Comparison of ENCODE assay signal across 2 cellular contexts in genomic region chr1:218439541-218440295, GRCh38.
TF ChIP-seq lines count a peak whose summit lies in the region.

No MANE protein-coding gene starts in this region.

TF ChIP-seq in GM23338, 12 proteins besides CTCF, POLR2A, EP300 and RAD21 (continued from another document):
- TF ChIP-seq ZNF462 (CRISPR knock-in tag; IDR thresholded peaks at IDR 0.05), result no peak
- no peak for TF ChIP-seq REST (IDR thresholded peaks at IDR 0.05; ENCODE audit: unreplicated experiment)
- no peak for TF ChIP-seq NANOG (IDR thresholded peaks at IDR 0.05; ENCODE audit: borderline replicate concordance)
- no peak for TF ChIP-seq CREB1 (CRISPR knock-in tag; IDR thresholded peaks at IDR 0.05; ENCODE audit: low read depth)
- TF ChIP-seq ZNF331 (CRISPR knock-in tag; IDR thresholded peaks at IDR 0.05; ENCODE audit: low read depth), result no peak
- TF ChIP-seq EZH2 (IDR thresholded peaks at IDR 0.05; ENCODE audit: low read depth, unreplicated experiment), result no peak
- no peak for TF ChIP-seq ETS1 (IDR thresholded peaks at IDR 0.05)

TF ChIP-seq in WTC11, 78 proteins besides CTCF, POLR2A, EP300 and RAD21 (continued from another document):
- no peak for TF ChIP-seq SMAD3 (CRISPR knock-in tag; IDR thresholded peaks at IDR 0.05; ENCODE audit: borderline replicate concordance)
- no peak for TF ChIP-seq HMGA2 (CRISPR knock-in tag; IDR thresholded peaks at IDR 0.05)
- TF ChIP-seq ERG (CRISPR knock-in tag; IDR thresholded peaks at IDR 0.05), result no peak
- TF ChIP-seq ZNF281 (CRISPR knock-in tag; IDR thresholded peaks at IDR 0.05), result no peak
- no peak for TF ChIP-seq E2F1 (CRISPR knock-in tag; IDR thresholded peaks at IDR 0.05)
- TF ChIP-seq GRHL2 (CRISPR knock-in tag; IDR thresholded peaks at IDR 0.05; ENCODE audit: insufficient replicate concordance, severe bottlenecking), result no peak
- no peak for TF ChIP-seq ATF2 (CRISPR knock-in tag; IDR thresholded peaks at IDR 0.05; ENCODE audit: borderline replicate concordance, low read depth)
- TF ChIP-seq ATF6 (CRISPR knock-in tag; IDR thresholded peaks at IDR 0.05), result no peak
- TF ChIP-seq NR1H2 (CRISPR knock-in tag; IDR thresholded peaks at IDR 0.05), result no peak
- TF ChIP-seq ATF3 (CRISPR knock-in tag; conservative IDR thresholded peaks at IDR 0.05), result no peak
- TF ChIP-seq MYBL2 (CRISPR knock-in tag; IDR thresholded peaks at IDR 0.05), result no peak
- no peak for TF ChIP-seq CDX4 (CRISPR knock-in tag; IDR thresholded peaks at IDR 0.05; ENCODE audit: borderline replicate concordance)
TF ChIP-seq in WTC11: peak in this region for 0.
